9 cellular contexts compared by ENCODE assay signal in the genomic region with DNA sequence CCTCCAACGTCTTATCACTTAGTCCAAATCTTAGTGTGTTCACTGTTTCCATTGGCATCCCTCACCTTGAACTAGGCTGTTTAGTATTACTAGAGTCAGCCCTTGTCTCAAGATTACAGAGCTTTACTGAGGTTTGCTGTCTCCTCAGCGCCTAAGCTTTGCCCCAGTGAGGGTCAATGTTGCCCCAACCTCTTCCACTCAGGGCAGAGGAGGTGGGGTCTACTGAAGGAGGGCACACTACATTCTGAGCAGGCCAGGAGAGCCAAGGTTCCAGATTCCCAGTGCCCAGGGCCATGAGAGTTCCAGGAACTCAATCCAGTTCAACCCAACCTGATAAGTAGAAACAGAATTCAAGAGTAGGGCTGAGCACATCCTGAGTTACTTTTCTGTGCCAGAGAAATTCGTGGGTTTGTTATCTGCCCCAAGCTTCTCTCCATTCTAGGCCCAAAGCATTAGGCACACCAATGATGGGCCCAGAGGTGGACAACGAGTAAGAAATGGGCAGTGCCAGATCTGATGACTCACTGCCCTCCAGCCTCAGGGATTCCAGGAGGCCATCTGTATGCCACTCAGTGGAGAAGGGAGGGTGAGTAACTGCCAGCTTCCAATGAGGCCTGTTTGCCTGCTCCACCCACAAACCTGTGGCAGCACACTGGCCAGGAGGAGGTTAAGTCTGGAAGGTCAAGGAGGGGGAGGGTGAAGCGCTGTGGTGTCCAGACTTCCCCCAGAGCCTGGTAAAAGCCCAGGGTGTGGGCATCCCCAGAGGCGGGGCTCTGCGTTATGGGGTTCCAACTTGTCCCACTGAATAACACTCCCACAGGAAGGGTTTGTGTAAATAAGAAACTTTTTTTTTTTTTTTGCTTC. TPM values are rescaled to one million over a fixed set of nuclear protein-coding genes. Genes with fewer than 3 reads are reported as not detected.
DNase-seq lines count a peak whose midpoint lies in the region; ATAC-seq and TF ChIP-seq lines count a peak whose summit lies in the region.
"Had no signal": no experiment of that assay in that cellular context is flagged by ENCODE, and none has a peak within 500 bp of the region (broad histone marks: within the 10 kb centered on the region; RNA-seq: fewer than 3 reads in every experiment).

No MANE protein-coding gene starts in this region.

- H3K27me3 ChIP-seq in H7 (ENCODE audit: control insufficient read depth, insufficient read depth, low read length) (peaks cover 12% of the 10 kb centered on the region; the same call in 1 of the 2 replicates), adrenal gland (no peaks in the 10 kb centered on the region), spleen (replicated peaks in 1 of 7) (peaks cover 0 to 33% (median 11%) of the 10 kb centered on the region in 7 donors), brain microvascular endothelial cell (replicated peaks) (no peaks in the 10 kb centered on the region)

- H3K27ac ChIP-seq in adrenal gland (peak overlapping the region; percentile 53 to 86 (median 72)), spleen (peak overlapping the region in 5 of 8 donors; percentile 15 to 46 (median 34)), brain microvascular endothelial cell (no peak overlapping the region)

- TF ChIP-seq CTCF in adrenal gland (IDR thresholded peaks at IDR 0.05) (no peak), spleen (IDR thresholded peaks at IDR 0.05 in 8 of 11, conservative IDR thresholded peaks at IDR 0.05 in 3 of 11) (no peak), brain microvascular endothelial cell (IDR thresholded peaks at IDR 0.05; ENCODE audit: low read depth, low read length, missing control alignments) (no peak)

- peak; percentile 58 for ATAC-seq in left ventricle myocardium superior
- no peak for ATAC-seq in HG03196 (IDR thresholded peaks at IDR 0.05; ENCODE audit: unreplicated experiment)

- TF ChIP-seq POLR2A in adrenal gland (IDR thresholded peaks at IDR 0.05) (peak in 1 of 2 donors; percentile 23), spleen (IDR thresholded peaks at IDR 0.05) (no peak)

- no peak overlapping the region for H3K4me3 ChIP-seq in H7 (ENCODE audit: insufficient read depth, low read depth, low read length)
- H3K4me3 ChIP-seq in adrenal gland, result no peak overlapping the region
- H3K4me3 ChIP-seq in spleen, result no peak overlapping the region
- no peak overlapping the region for H3K4me3 ChIP-seq in brain microvascular endothelial cell (ENCODE audit: low read depth, low read length)

- DNase-seq in H7, result peak; percentile 33
- peak; percentile 78 to 95 (median 92) for DNase-seq in adrenal gland
- DNase-seq in left ventricle myocardium superior, result no peak
- peak; percentile 41 for DNase-seq in spleen
- no peak for DNase-seq in NK-92 treated with Interleukin-12 subunit alpha and Interleukin-12 subunit beta, amount 100 ng/mL, for 24 hours (lab: John Stamatoyannopoulos, UW)
- no peak for DNase-seq in brain microvascular endothelial cell
- no peak for DNase-seq in NCI-H1417 treated with DMSO at 0.1 percent for 48 hours (lab: John Stamatoyannopoulos, UW)
- DNase-seq: NCI-H526 had no signal

- intact Hi-C loops in adrenal gland (cut with DNase I), result no loop called here
- intact Hi-C loops in left ventricle myocardium superior (cut with micrococcal nuclease), result no loop called here
- intact Hi-C loops in spleen (cut with DNase I; ENCODE audit: low total_unique reads), result no loop called here

- H3K4me1 ChIP-seq in adrenal gland (replicated peaks in 1 of 2) (peaks cover 15 to 31% of the 10 kb centered on the region in 2 donors), spleen (peaks cover 0 to 50% (median 29%) of the 10 kb centered on the region in 6 donors)

- H3K9me3 ChIP-seq in adrenal gland (replicated peaks in 1 of 3) (no peaks in the 10 kb centered on the region), spleen (no peaks in the 10 kb centered on the region)

- WGBS in adrenal gland, 4 donors, result 29 to 45% (median 36%) methylated on average over 5 to 7 of the region's 7 CpGs
- WGBS in spleen, 5 donors, result 57 to 75% (median 74%) methylated on average over 7 of the region's 7 CpGs

- in situ Hi-C loops in brain microvascular endothelial cell (cut with HindIII; ENCODE audit: low pct_ligation_motif_present, low sequenced_read_pairs), result loop anchor here (10.0 kb wide), 1 partner anchor 63 kb away; a partner anchor contains a TSS

- H3K36me3 ChIP-seq in H7 (replicated peaks; ENCODE audit: control insufficient read depth, insufficient read depth, low read length) (peaks cover 12% of the 10 kb centered on the region), adrenal gland (replicated peaks in 1 of 2) (peaks cover 0 to 88% of the 10 kb centered on the region in 2 donors), spleen (peaks cover 0 to 96% (median 28%) of the 10 kb centered on the region in 6 donors), brain microvascular endothelial cell (replicated peaks) (peaks cover 52% of the 10 kb centered on the region)

RNA-seq across cellular contexts. Expression of a gene that starts 8.2 kb away (rescaled TPM):
- 15.0 and 20.5 TPM in 2 replicates for total RNA-seq in H7 (2014; rRNA removed; shearing (Covaris generic))
- total RNA-seq in adrenal gland (10 to 100 TPM; 21.5 to 63.9 (median 45.6) TPM), left ventricle myocardium superior (17.1 TPM), spleen (10 to 100 TPM; 13.8 to 24.9 (median 16.6) TPM)
- polyA plus RNA-seq in adrenal gland (10 to 100 TPM; 19.3 to 65.1 (median 49.6) TPM), spleen (10 to 100 TPM in 1 of 3 donors, 1 to 10 TPM in 2; 4.9 to 12.5 (median 8.4) TPM)

RNA-seq across cellular contexts. Expression of a gene that starts 9.5 kb away (rescaled TPM):
- 37.2 and 47.2 TPM in 2 replicates for total RNA-seq in H7 (2014; rRNA removed; shearing (Covaris generic))
- total RNA-seq in adrenal gland, result 10 to 100 TPM; 28.1 to 63.7 (median 46.6) TPM
- polyA plus RNA-seq in adrenal gland, result 10 to 100 TPM in 2 of 3 donors, 1 to 10 TPM in 1; 1.8 to 73.2 (median 49.6) TPM
- total RNA-seq in left ventricle myocardium superior, result 35.7 TPM
- total RNA-seq in spleen, result 10 to 100 TPM; 10.8 to 19.5 (median 14.6) TPM
- 10 to 100 TPM in 2 of 3 donors, 1 to 10 TPM in 1; 9.4 to 16.0 (median 13.1) TPM for polyA plus RNA-seq in spleen

RNA-seq across cellular contexts. Expression of a gene that starts 14.3 kb away (rescaled TPM):
- 4.8 and 6.2 TPM in 2 replicates for total RNA-seq in H7 (2014; rRNA removed; shearing (Covaris generic))
- 1 to 10 TPM in 6 of 8 donors, under 1 TPM in 2; 0.80 to 7.9 (median 4.2) TPM for total RNA-seq in adrenal gland
- polyA plus RNA-seq in adrenal gland, result 1 to 10 TPM in 2 of 3 donors, under 1 TPM in 1; 0.31 to 3.6 (median 1.7) TPM
- 1.7 TPM for total RNA-seq in left ventricle myocardium superior
- total RNA-seq in spleen, result 1 to 10 TPM in 5 of 7 donors, under 1 TPM in 2; 0.51 to 4.7 (median 2.0) TPM
- 1 to 10 TPM in 1 of 3 donors, under 1 TPM in 2; 0.71 to 1.1 (median 0.76) TPM for polyA plus RNA-seq in spleen

RNA-seq across cellular contexts. Expression of a gene that starts 15.0 kb away (rescaled TPM):
- total RNA-seq in H7 (2014; rRNA removed; shearing (Covaris generic)), result 6.1 and 12.0 TPM in 2 replicates
- total RNA-seq in adrenal gland, result 10 to 100 TPM in 2 of 8 donors, 1 to 10 TPM in 6; 1.8 to 31.9 (median 5.4) TPM
- polyA plus RNA-seq in adrenal gland, result 10 to 100 TPM in 1 of 3 donors, 1 to 10 TPM in 2; 1.6 to 12.5 (median 5.7) TPM
- total RNA-seq in left ventricle myocardium superior, result 7.0 TPM
- total RNA-seq in spleen, result 10 to 100 TPM in 3 of 7 donors, 1 to 10 TPM in 4; 3.9 to 11.2 (median 7.5) TPM
- polyA plus RNA-seq in spleen, result 1 to 10 TPM; 1.1 to 3.1 (median 1.6) TPM

RNA-seq across cellular contexts. Expression of a gene that starts 57.8 kb away (rescaled TPM):
- 147 and 158 TPM in 2 replicates for total RNA-seq in H7 (2014; rRNA removed; shearing (Covaris generic))
- 10 to 100 TPM; 22.9 to 90.0 (median 38.0) TPM for total RNA-seq in adrenal gland
- polyA plus RNA-seq in adrenal gland, result 10 to 100 TPM; 30.5 to 70.3 (median 40.3) TPM
- total RNA-seq in left ventricle myocardium superior, result 46.0 TPM
- total RNA-seq in spleen, result 10 to 100 TPM; 20.4 to 33.8 (median 26.3) TPM
- 10 to 100 TPM in 2 of 3 donors, 1 to 10 TPM in 1; 9.5 to 19.4 (median 16.9) TPM for polyA plus RNA-seq in spleen

Comparison
In these comparisons a context has a peak if more than half of its experiments do, and no peak if none do; other contexts are left out.
1. DNase-seq: peak in H7 (single experiment), adrenal gland (7 of 7) and spleen (single experiment); none in left ventricle myocardium superior (single experiment), NK-92 treated with Interleukin-12 subunit alpha and Interleukin-12 subunit beta, amount 100 ng/mL, for 24 hours (single experiment), brain microvascular endothelial cell (single experiment) and NCI-H1417 treated with DMSO at 0.1 percent for 48 hours (single experiment).